8 cellular contexts compared by ENCODE assay signal in genomic region chr15:84657748-84658079, GRCh38. TPM values are rescaled to one million over a fixed set of nuclear protein-coding genes. Genes with fewer than 3 reads are reported as not detected.
DNase-seq lines count a peak whose midpoint lies in the region; ATAC-seq and TF ChIP-seq lines count a peak whose summit lies in the region.

No MANE protein-coding gene starts in this region.

- H3K9me3 ChIP-seq in T-helper 17 cell (ENCODE audit: control insufficient read depth, low read length, poor library complexity, severe bottlenecking) = no peaks in the 10 kb centered on the region
- no peaks in the 10 kb centered on the region for H3K9me3 ChIP-seq in gastroesophageal sphincter
- no peaks in the 10 kb centered on the region for H3K9me3 ChIP-seq in skeletal muscle satellite cell (replicated peaks; ENCODE audit: low read length)

- DNase-seq in T-helper 17 cell (no peak), HUDEP-2 (lab: John Stamatoyannopoulos, UW; ENCODE audit: unreplicated experiment in 76 of 76) (no peak), glomerular visceral epithelial cell (ENCODE audit: extremely low spot score) (no peak), nucleus accumbens (lab: John Stamatoyannopoulos, UW) (no peak), ecto neural progenitor cell (ENCODE audit: low spot score) (no peak)

- WGBS in gastroesophageal sphincter (ENCODE audit: low coverage in 1 of 2), 2 donors = 86% methylated on average over 1 of the region's 17 CpGs; no CpG with 5 or more reads in 1 of the 2 donors

- peak overlapping the region; percentile 45 to 90 (median 85) for H3K27ac ChIP-seq in gastroesophageal sphincter

- H3K4me3 ChIP-seq in gastroesophageal sphincter (peak overlapping the region; percentile 52 to 65), skeletal muscle satellite cell (ENCODE audit: low read length) (peak overlapping the region; percentile 69)

- peaks cover 25% of the 10 kb centered on the region for H3K4me1 Mint-ChIP-seq in T-helper 17 cell

- TF ChIP-seq CTCF in gastroesophageal sphincter (IDR thresholded peaks at IDR 0.05) = no peak

- H3K4me1 ChIP-seq in gastroesophageal sphincter (peaks cover 0 to 43% (median 18%) of the 10 kb centered on the region in 3 donors), skeletal muscle satellite cell (ENCODE audit: control insufficient read depth, insufficient read depth, low read length) (peaks cover 25% of the 10 kb centered on the region)

- ATAC-seq in GM19351 (IDR thresholded peaks at IDR 0.05; ENCODE audit: unreplicated experiment) (peak; percentile 2), T-helper 17 cell (no peak), gastroesophageal sphincter (no peak)

- peak overlapping the region; percentile 76 for H3K4me2 ChIP-seq in skeletal muscle satellite cell (ENCODE audit: low read length)

- peak overlapping the region; percentile 85 for H3K4me3 Mint-ChIP-seq in T-helper 17 cell

- TF ChIP-seq EP300 in gastroesophageal sphincter (IDR thresholded peaks at IDR 0.05) = no peak

- H3K27me3 ChIP-seq in gastroesophageal sphincter (no peaks in the 10 kb centered on the region), skeletal muscle satellite cell (ENCODE audit: control insufficient read depth, insufficient read depth, low read length) (no peaks in the 10 kb centered on the region)

- H3K36me3 Mint-ChIP-seq in T-helper 17 cell (ENCODE audit: low read depth) = no peaks in the 10 kb centered on the region

- H3K9ac ChIP-seq in skeletal muscle satellite cell (ENCODE audit: low read depth, low read length) = peak overlapping the region; percentile 71

- H3K27ac Mint-ChIP-seq in T-helper 17 cell = peak overlapping the region; percentile 24

- no peak for TF ChIP-seq POLR2A in gastroesophageal sphincter (IDR thresholded peaks at IDR 0.05)

- H3K27me3 Mint-ChIP-seq in T-helper 17 cell = no peaks in the 10 kb centered on the region

- H3K36me3 ChIP-seq in gastroesophageal sphincter (no peaks in the 10 kb centered on the region), skeletal muscle satellite cell (ENCODE audit: insufficient read depth, low read length) (no peaks in the 10 kb centered on the region)

RNA-seq across cellular contexts. Expression of gene NMB, which starts 0.3 kb away (rescaled TPM):
- 1 to 10 TPM; 2.0 to 3.3 TPM for total RNA-seq in T-helper 17 cell
- 1 to 10 TPM; 2.1 to 4.6 (median 3.9) TPM for total RNA-seq in gastroesophageal sphincter
- total RNA-seq in skeletal muscle satellite cell (2012; rRNA removed) = 2.0 and 5.5 TPM in 2 replicates

RNA-seq across cellular contexts. Expression of gene WDR73, which starts 3.6 kb away (rescaled TPM):
- total RNA-seq in T-helper 17 cell (10 to 100 TPM; 26.0 to 29.8 TPM), gastroesophageal sphincter (10 to 100 TPM; 12.6 to 43.3 (median 20.2) TPM)
- total RNA-seq in skeletal muscle satellite cell (2012; rRNA removed) = 22.6 and 25.1 TPM in 2 replicates

RNA-seq across cellular contexts. Expression of gene ZSCAN2, which starts 56.9 kb away (rescaled TPM):
- total RNA-seq in T-helper 17 cell (1 to 10 TPM; 3.6 to 4.1 TPM), gastroesophageal sphincter (10 to 100 TPM in 1 of 4 donors, 1 to 10 TPM in 3; 3.5 to 13.8 (median 7.1) TPM)
- total RNA-seq in skeletal muscle satellite cell (2012; rRNA removed) = 6.6 and 7.0 TPM in 2 replicates

RNA-seq across cellular contexts. Expression of gene SEC11A, which starts 58.2 kb away (rescaled TPM):
- 10 to 100 TPM; 53.1 to 67.7 TPM for total RNA-seq in T-helper 17 cell
- 100 to 1,000 TPM in 2 of 4 donors, 10 to 100 TPM in 2; 63.3 to 139 (median 99.4) TPM for total RNA-seq in gastroesophageal sphincter
- 177 and 178 TPM in 2 replicates for total RNA-seq in skeletal muscle satellite cell (2012; rRNA removed)
